8 cellular contexts compared by ENCODE assay signal in genomic region chr6:126170875-126171489, GRCh38.
DNase-seq lines count a peak whose midpoint lies in the region; ATAC-seq and TF ChIP-seq lines count a peak whose summit lies in the region.

No MANE protein-coding gene starts in this region.

- no peak overlapping the region for H2AK5ac ChIP-seq in mesendoderm (ENCODE audit: low read length)

- H2AFZ ChIP-seq in Karpas-422 (ENCODE audit: low read length) = 0 out of 2 replicates have a peak overlapping the region, but pooled peaks have one; percentile 7

- H4K8ac ChIP-seq in mesendoderm (ENCODE audit: low read depth, low read length) = no peak overlapping the region

- H3K9me3 ChIP-seq in A673 (ENCODE audit: low read depth, low read length, poor library complexity, severe bottlenecking) (no peaks in the 10 kb centered on the region), Karpas-422 (ENCODE audit: low read length) (no peaks in the 10 kb centered on the region)

- DNase-seq in A673 (ENCODE audit: low spot score) (peak; percentile 56), GM06990 (ENCODE audit: extremely low read depth, insufficient read length) (no peak), H7 (peak; percentile 9), Karpas-422 (peak; percentile 88), mesendoderm (peak; percentile 62), kidney glomerular epithelial cell (lab: John Stamatoyannopoulos, UW) (no peak), GOT3 (lab: John Stamatoyannopoulos, UW) (no peak)
- peak; percentile 49 for DNase-seq in activated CD8-positive, alpha-beta T cell treated with anti-CD3 and anti-CD28 coated beads, Interleukin-2, amount 10 ng/mL, durations not matched to agents 7 days and 5 days

- no peaks in the 10 kb centered on the region for H3K36me3 Mint-ChIP-seq in activated CD8-positive, alpha-beta T cell treated with anti-CD3 and anti-CD28 coated beads, Interleukin-2, amount 10 ng/mL, durations not matched to agents 7 days and 5 days (ENCODE audit: low read depth)

- H3K79me1 ChIP-seq in mesendoderm (ENCODE audit: low read length) = no peaks in the 10 kb centered on the region

- no peaks in the 10 kb centered on the region for H3K27me3 Mint-ChIP-seq in activated CD8-positive, alpha-beta T cell treated with anti-CD3 and anti-CD28 coated beads, Interleukin-2, amount 10 ng/mL, durations not matched to agents 7 days and 5 days (ENCODE audit: low read depth)

- H4K20me1 ChIP-seq in Karpas-422 (ENCODE audit: insufficient read depth, low read depth, low read length) = no peaks in the 10 kb centered on the region

- H3K4me3 Mint-ChIP-seq in activated CD8-positive, alpha-beta T cell treated with anti-CD3 and anti-CD28 coated beads, Interleukin-2, amount 10 ng/mL, durations not matched to agents 7 days and 5 days = peak overlapping the region; percentile 32

- CTCF ChIA-PET in A673 (lab: Charles Lee) = interaction anchor here (0.6 kb wide), 1 partner anchor 33 kb away, joined by 4 read pairs; no protein-coding TSS in a partner anchor
- CTCF ChIA-PET in activated CD8-positive, alpha-beta T cell treated with anti-CD3 and anti-CD28 coated beads, Interleukin-2, amount 10 ng/mL, durations not matched to agents 7 days and 5 days (lab: Charles Lee) = interaction anchor here (0.9 to 4.2 kb wide), 2 partner anchors 141 to 175 kb away, joined by 3 to 16 read pairs; no protein-coding TSS in a partner anchor

- H2BK15ac ChIP-seq in mesendoderm (replicated peaks; ENCODE audit: low read depth) = no peak overlapping the region

- no peaks in the 10 kb centered on the region for H3K27me3 ChIP-seq in A673 (replicated peaks; ENCODE audit: insufficient read depth, low read depth, low read length, poor library complexity)
- no peaks in the 10 kb centered on the region for H3K27me3 ChIP-seq in GM06990 (replicated peaks; ENCODE audit: control insufficient read depth, insufficient read depth, low read length)
- no peaks in the 10 kb centered on the region for H3K27me3 ChIP-seq in H7 (ENCODE audit: control insufficient read depth, insufficient read depth, low read length)
- H3K27me3 ChIP-seq in Karpas-422 (ENCODE audit: low read length) = no peaks in the 10 kb centered on the region
- H3K27me3 ChIP-seq in mesendoderm (ENCODE audit: insufficient read depth, low read length, poor library complexity) = no peaks in the 10 kb centered on the region

- TF ChIP-seq CTCF in A673 (conservative IDR thresholded peaks at IDR 0.05; ENCODE audit: low read depth, low read length) (peak; percentile 73), GM06990 (IDR thresholded peaks at IDR 0.05; ENCODE audit: insufficient read depth, low read length, poor library complexity, severe bottlenecking) (peak; percentile 52)

- H3K4me1 ChIP-seq in A673 (ENCODE audit: insufficient read depth, low read length, poor library complexity, severe bottlenecking) (no peaks in the 10 kb centered on the region), Karpas-422 (ENCODE audit: low read length) (peaks cover 12% of the 10 kb centered on the region), mesendoderm (ENCODE audit: control insufficient read depth, low read depth, low read length) (no peaks in the 10 kb centered on the region)

- no peaks in the 10 kb centered on the region for H3K9me3 Mint-ChIP-seq in activated CD8-positive, alpha-beta T cell treated with anti-CD3 and anti-CD28 coated beads, Interleukin-2, amount 10 ng/mL, durations not matched to agents 7 days and 5 days (ENCODE audit: insufficient read depth)

- H2BK5ac ChIP-seq in mesendoderm (ENCODE audit: low read length) = no peak overlapping the region

- no peak overlapping the region for H3K23ac ChIP-seq in mesendoderm (ENCODE audit: low read length)

- H3K27ac ChIP-seq in A673 (ENCODE audit: low read depth, low read length, poor library complexity, severe bottlenecking) (no peak overlapping the region), Karpas-422 (ENCODE audit: low read length) (no peak overlapping the region), mesendoderm (ENCODE audit: low read depth, low read length) (no peak overlapping the region)

- intact Hi-C loops in A673 (cut with micrococcal nuclease; ENCODE audit: unreplicated experiment) = loop anchor here (1.0 to 2.0 kb wide), 2 partner anchors 138 to 174 kb away; no protein-coding TSS in a partner anchor

- no peak overlapping the region for H3K56ac ChIP-seq in mesendoderm (ENCODE audit: low read length)

- no peak overlapping the region for H2BK120ac ChIP-seq in mesendoderm (ENCODE audit: low read depth, low read length)

- no peak overlapping the region for H3K4ac ChIP-seq in mesendoderm (ENCODE audit: low read depth, low read length)

- no peak overlapping the region for H3K27ac Mint-ChIP-seq in activated CD8-positive, alpha-beta T cell treated with anti-CD3 and anti-CD28 coated beads, Interleukin-2, amount 10 ng/mL, durations not matched to agents 7 days and 5 days

- H3K4me2 ChIP-seq in Karpas-422 (ENCODE audit: low read depth, low read length, poor library complexity, severe bottlenecking) = peak overlapping the region; percentile 21
- H3K4me2 ChIP-seq in mesendoderm (ENCODE audit: low read length) = no peak overlapping the region

- POLR2A ChIA-PET in A673 (lab: Charles Lee; ENCODE audit: low non-redundant PET) = no interaction called here
- POLR2A ChIA-PET in activated CD8-positive, alpha-beta T cell treated with anti-CD3 and anti-CD28 coated beads, Interleukin-2, amount 10 ng/mL, durations not matched to agents 7 days and 5 days (lab: Charles Lee) = no interaction called here

- peak; percentile 55 for ATAC-seq in activated CD8-positive, alpha-beta T cell treated with anti-CD3 and anti-CD28 coated beads, Interleukin-2, amount 10 ng/mL, durations not matched to agents 7 days and 5 days

- H3K4me1 Mint-ChIP-seq in activated CD8-positive, alpha-beta T cell treated with anti-CD3 and anti-CD28 coated beads, Interleukin-2, amount 10 ng/mL, durations not matched to agents 7 days and 5 days (ENCODE audit: low read depth) = peaks cover 9% of the 10 kb centered on the region

- H3K79me2 ChIP-seq in Karpas-422 (ENCODE audit: low read length) = no peaks in the 10 kb centered on the region
- H3K79me2 ChIP-seq in mesendoderm (ENCODE audit: control insufficient read depth, insufficient read depth, low read length) = no peaks in the 10 kb centered on the region

- H3K36me3 ChIP-seq in A673 (ENCODE audit: insufficient read depth, low read length, poor library complexity, severe bottlenecking) (no peaks in the 10 kb centered on the region), GM06990 (ENCODE audit: control insufficient read depth, insufficient read depth, low read length) (no peaks in the 10 kb centered on the region), H7 (replicated peaks; ENCODE audit: control insufficient read depth, insufficient read depth, low read length) (no peaks in the 10 kb centered on the region), Karpas-422 (ENCODE audit: insufficient read depth, low read length) (no peaks in the 10 kb centered on the region), mesendoderm (ENCODE audit: control insufficient read depth, insufficient read depth, low read length) (no peaks in the 10 kb centered on the region)

- no peak overlapping the region for H3K18ac ChIP-seq in mesendoderm (ENCODE audit: low read length)

- H3K4me3 ChIP-seq in A673 (ENCODE audit: low read depth, low read length, poor library complexity, severe bottlenecking) (no peak overlapping the region), GM06990 (replicated peaks; ENCODE audit: low read depth, low read length) (no peak overlapping the region), H7 (ENCODE audit: insufficient read depth, low read depth, low read length) (no peak overlapping the region), Karpas-422 (ENCODE audit: low read length) (no peak overlapping the region), mesendoderm (ENCODE audit: low read length) (no peak overlapping the region)

- BruUV-seq in A673 (replicated peaks; lab: Mats Ljungman, UMichigan) = no TSS peak

- no peak overlapping the region for H4K5ac ChIP-seq in mesendoderm (ENCODE audit: low read length)

- H3K9me2 ChIP-seq in Karpas-422 (replicated peaks; ENCODE audit: insufficient read depth, low read length) = no peaks in the 10 kb centered on the region

- WGBS in mesendoderm (ENCODE audit: extremely low coverage, insufficient coverage, low lambda C conversion rate) = no CpG with 5 or more reads among the region's 5 CpGs

- H3K9ac ChIP-seq in Karpas-422 (ENCODE audit: low read length) (no peak overlapping the region), mesendoderm (ENCODE audit: low read length) (no peak overlapping the region)

Comparison
In these comparisons a context has a peak if more than half of its experiments do, and no peak if none do; other contexts are left out.
1. DNase-seq: peak in A673 (single experiment), H7 (single experiment), Karpas-422 (single experiment), activated CD8-positive, alpha-beta T cell treated with anti-CD3 and anti-CD28 coated beads, Interleukin-2, amount 10 ng/mL, durations not matched to agents 7 days and 5 days (single experiment) and mesendoderm (single experiment); none in GM06990 (single experiment), kidney glomerular epithelial cell (single experiment) and GOT3 (single experiment).